Comparison of ENCODE assay signal across 8 cellular contexts in the genomic region with DNA sequence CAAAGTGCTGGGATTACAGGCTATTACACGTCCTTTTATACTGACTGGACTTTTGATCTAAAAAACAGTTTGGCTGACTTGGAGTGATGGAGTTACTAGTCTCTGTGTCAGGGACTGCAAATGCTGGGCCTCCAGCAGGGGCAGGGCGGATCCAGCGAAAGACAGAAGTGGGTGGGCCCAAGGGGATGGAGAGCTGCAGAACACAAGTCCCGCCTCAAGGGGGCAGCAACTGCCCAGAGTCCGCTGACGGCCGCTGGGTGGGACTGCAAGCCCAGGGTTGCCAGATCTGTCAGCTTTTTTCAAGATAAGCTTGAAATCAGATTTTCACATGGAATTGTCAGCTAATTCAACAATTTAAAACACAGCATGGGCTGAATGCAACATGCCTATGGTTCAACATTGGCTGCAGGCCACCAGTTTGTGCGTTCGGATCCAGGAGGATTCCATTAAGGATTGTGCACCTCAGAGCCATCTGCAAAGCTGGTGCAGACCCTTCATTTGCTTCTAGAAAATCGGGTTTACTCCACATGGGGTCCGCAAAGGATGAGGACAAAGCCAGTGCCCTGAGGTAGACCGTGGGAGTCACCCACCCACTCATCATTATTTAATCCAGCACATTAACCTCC. TPM values are rescaled to one million over a fixed set of nuclear protein-coding genes. Genes with fewer than 3 reads are reported as not detected.
DNase-seq lines count a peak whose midpoint lies in the region; ATAC-seq, FAIRE-seq and TF ChIP-seq lines count a peak whose summit lies in the region.

No MANE protein-coding gene starts in this region.

- DNase-seq in NCI-H1930 (lab: John Stamatoyannopoulos, UW), result peak; percentile 71 to 78
- DNase-seq in adrenal gland, result peak; percentile 86 to 96 (median 91)
- peak; percentile 92 to 95 for DNase-seq in cardiac muscle cell (ENCODE audit: low read depth in 1 of 2, low spot score in 1 of 2)
- DNase-seq in pulmonary artery endothelial cell (ENCODE audit: low read depth, low spot score), result peak; percentile 64
- DNase-seq in urothelium cell line (ENCODE audit: low spot score), result peak; percentile 92

- H3K4me3 ChIP-seq in GM12875 (ENCODE audit: low read depth, low read length), result no peak overlapping the region
- H3K4me3 ChIP-seq in adrenal gland, result no peak overlapping the region
- no peak overlapping the region for H3K4me3 ChIP-seq in cardiac muscle cell

- H3K4me1 Mint-ChIP-seq in T-helper 1 cell treated with Interleukin-12 subunit alpha and Interleukin-12 subunit beta and Interleukin-4 antibody, amounts not matched to agents 30 μg/mL and 1 μg/mL, for 36 hours (ENCODE audit: low read depth), result peaks cover 25% of the 10 kb centered on the region

- H3K4me3 Mint-ChIP-seq in T-helper 1 cell treated with Interleukin-12 subunit alpha and Interleukin-12 subunit beta and Interleukin-4 antibody, amounts not matched to agents 30 μg/mL and 1 μg/mL, for 36 hours, result no peak overlapping the region

- H3K4me1 ChIP-seq in adrenal gland (replicated peaks in 1 of 2) (peaks cover 0 to 11% of the 10 kb centered on the region in 2 donors), cardiac muscle cell (ENCODE audit: low read depth) (peaks cover 16% of the 10 kb centered on the region)

- TF ChIP-seq CTCF in GM12875 (IDR thresholded peaks at IDR 0.05; ENCODE audit: borderline replicate concordance, insufficient read depth, low read depth, low read length), result peak; percentile 95
- TF ChIP-seq CTCF in adrenal gland (IDR thresholded peaks at IDR 0.05), result peak; percentile 96 to 100 (median 99)
- peak; percentile 98 for TF ChIP-seq CTCF in cardiac muscle cell (IDR thresholded peaks at IDR 0.05; ENCODE audit: low read depth, low read length)

- no peak for FAIRE-seq in urothelium cell line (lab: Jason Lieb, UNC)

- H3K9me3 Mint-ChIP-seq in T-helper 1 cell treated with Interleukin-12 subunit alpha and Interleukin-12 subunit beta and Interleukin-4 antibody, amounts not matched to agents 30 μg/mL and 1 μg/mL, for 36 hours, result no peaks in the 10 kb centered on the region

- no peak for TF ChIP-seq POLR2A in adrenal gland (IDR thresholded peaks at IDR 0.05)

- H3K27ac Mint-ChIP-seq in T-helper 1 cell treated with Interleukin-12 subunit alpha and Interleukin-12 subunit beta and Interleukin-4 antibody, amounts not matched to agents 30 μg/mL and 1 μg/mL, for 36 hours, result peak overlapping the region; percentile 55

- H3K36me3 ChIP-seq in adrenal gland (replicated peaks in 1 of 2) (peaks cover 0 to 6% of the 10 kb centered on the region in 2 donors), cardiac muscle cell (peaks cover 18% of the 10 kb centered on the region)

- H3K9me3 ChIP-seq in adrenal gland (replicated peaks in 1 of 3) (no peaks in the 10 kb centered on the region), cardiac muscle cell (ENCODE audit: low read depth) (no peaks in the 10 kb centered on the region)

- H3K27ac ChIP-seq in adrenal gland (no peak overlapping the region), cardiac muscle cell (no peak overlapping the region)

- H3K27me3 ChIP-seq in adrenal gland (no peaks in the 10 kb centered on the region), cardiac muscle cell (no peaks in the 10 kb centered on the region)

- peaks cover 17% of the 10 kb centered on the region for H3K36me3 Mint-ChIP-seq in T-helper 1 cell treated with Interleukin-12 subunit alpha and Interleukin-12 subunit beta and Interleukin-4 antibody, amounts not matched to agents 30 μg/mL and 1 μg/mL, for 36 hours (ENCODE audit: low read depth)

- no peaks in the 10 kb centered on the region for H3K27me3 Mint-ChIP-seq in T-helper 1 cell treated with Interleukin-12 subunit alpha and Interleukin-12 subunit beta and Interleukin-4 antibody, amounts not matched to agents 30 μg/mL and 1 μg/mL, for 36 hours (ENCODE audit: low read depth)

- WGBS in adrenal gland, 4 donors, result 9 to 13% (median 11%) methylated on average over 12 of the region's 12 CpGs

- intact Hi-C loops in adrenal gland (cut with DNase I), result loop anchor here (2.0 to 5.0 kb wide), 2 partner anchors 102 to 103 kb away; a partner anchor contains a TSS

- ATAC-seq in HG02938 (IDR thresholded peaks at IDR 0.05; ENCODE audit: unreplicated experiment), result peak; percentile 88

RNA-seq across cellular contexts. Expression of a gene that starts 10.7 kb away (rescaled TPM):
- total RNA-seq in adrenal gland (10 to 100 TPM in 7 of 8 donors, 1 to 10 TPM in 1; 7.9 to 59.5 (median 20.7) TPM), cardiac muscle cell (225 and 572 TPM in 2 replicates), pulmonary artery endothelial cell (152 and 206 TPM in 2 replicates)
- polyA plus RNA-seq in adrenal gland (10 to 100 TPM; 32.6 to 88.7 (median 37.6) TPM), cardiac muscle cell (943 and 1,052 TPM in 2 replicates)

RNA-seq across cellular contexts. Expression of a gene that starts 20.0 kb away (rescaled TPM):
- total RNA-seq in adrenal gland, result 10 to 100 TPM; 31.1 to 71.8 (median 40.9) TPM
- 10 to 100 TPM; 19.9 to 26.1 (median 20.6) TPM for polyA plus RNA-seq in adrenal gland
- total RNA-seq in cardiac muscle cell, result 10.7 and 12.5 TPM in 2 replicates
- polyA plus RNA-seq in cardiac muscle cell, result 2.1 and 3.1 TPM in 2 replicates
- 5.7 and 7.1 TPM in 2 replicates for total RNA-seq in pulmonary artery endothelial cell

RNA-seq across cellular contexts. Expression of a gene that starts 36.2 kb away (rescaled TPM):
- 1 to 10 TPM in 2 of 8 donors, under 1 TPM in 6; 0.24 to 1.5 (median 0.75) TPM for total RNA-seq in adrenal gland
- polyA plus RNA-seq in adrenal gland, result 1 to 10 TPM in 1 of 3 donors, under 1 TPM in 2; 0.56 to 1.2 (median 0.74) TPM
- 3.0 and 4.4 TPM in 2 replicates for total RNA-seq in cardiac muscle cell
- 4.9 and 5.6 TPM in 2 replicates for polyA plus RNA-seq in cardiac muscle cell
- total RNA-seq in pulmonary artery endothelial cell, result 5.1 and 5.8 TPM in 2 replicates
